Comparison of ENCODE assay signal across 3 cellular contexts in the genomic region with DNA sequence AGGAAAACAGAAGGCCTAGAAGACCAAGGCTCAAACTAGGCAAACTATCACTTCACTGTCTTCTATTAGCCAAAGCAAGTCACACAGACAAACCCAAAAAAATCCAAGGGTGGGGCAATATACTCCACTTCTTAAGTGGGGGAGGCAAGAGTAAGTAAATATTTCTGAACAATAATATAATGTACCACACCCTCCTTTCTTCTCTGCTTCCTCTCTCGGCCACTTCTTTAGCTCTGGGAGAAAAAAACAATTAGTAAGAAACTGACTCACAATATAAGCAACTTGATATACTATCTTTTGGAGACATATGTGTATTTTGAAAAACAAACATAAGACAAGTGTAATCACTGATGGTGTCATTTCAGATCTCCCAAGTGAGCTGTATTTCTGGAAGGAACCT.
TF ChIP-seq lines count a peak whose summit lies in the region.

No MANE protein-coding gene starts in this region.

TF ChIP-seq in A549, 52 proteins besides CTCF, POLR2A, EP300 and RAD21:
- TF ChIP-seq HEYL (CRISPR knock-in tag; IDR thresholded peaks at IDR 0.05) (no peak), BHLHE40 (IDR thresholded peaks at IDR 0.05; ENCODE audit: low read depth, low read length) (no peak), ZNF302 (CRISPR knock-in tag; IDR thresholded peaks at IDR 0.05) (no peak), RCOR1 (IDR thresholded peaks at IDR 0.05; ENCODE audit: low read depth, low read length) (no peak), GATA3 (IDR thresholded peaks at IDR 0.05; ENCODE audit: borderline replicate concordance) (no peak)
- TF ChIP-seq, protein P1, sequence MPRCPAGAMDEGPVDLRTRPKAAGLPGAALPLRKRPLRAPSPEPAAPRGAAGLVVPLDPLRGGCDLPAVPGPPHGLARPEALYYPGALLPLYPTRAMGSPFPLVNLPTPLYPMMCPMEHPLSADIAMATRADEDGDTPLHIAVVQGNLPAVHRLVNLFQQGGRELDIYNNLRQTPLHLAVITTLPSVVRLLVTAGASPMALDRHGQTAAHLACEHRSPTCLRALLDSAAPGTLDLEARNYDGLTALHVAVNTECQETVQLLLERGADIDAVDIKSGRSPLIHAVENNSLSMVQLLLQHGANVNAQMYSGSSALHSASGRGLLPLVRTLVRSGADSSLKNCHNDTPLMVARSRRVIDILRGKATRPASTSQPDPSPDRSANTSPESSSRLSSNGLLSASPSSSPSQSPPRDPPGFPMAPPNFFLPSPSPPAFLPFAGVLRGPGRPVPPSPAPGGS (IDR thresholded peaks at IDR 0.05), result no peak
TF ChIP-seq in A549: peak in this region for 0.

TF ChIP-seq in HepG2, 621 proteins besides CTCF, POLR2A, EP300 and RAD21:
- TF ChIP-seq ZMYM2 (CRISPR knock-in tag; IDR thresholded peaks at IDR 0.05) (no peak), ZNF616 (CRISPR knock-in tag; IDR thresholded peaks at IDR 0.05; ENCODE audit: low read depth) (no peak), MATR3 (CRISPR knock-in tag; IDR thresholded peaks at IDR 0.05) (no peak), ZNF772 (CRISPR knock-in tag; IDR thresholded peaks at IDR 0.05) (no peak), TAF1 (CRISPR knock-in tag; IDR thresholded peaks at IDR 0.05) (no peak), ZNF7 (CRISPR knock-in tag; IDR thresholded peaks at IDR 0.05) (no peak), ZNF253 (CRISPR knock-in tag; IDR thresholded peaks at IDR 0.05; ENCODE audit: borderline replicate concordance) (no peak), PHF5A (CRISPR knock-in tag; IDR thresholded peaks at IDR 0.05; ENCODE audit: low read depth, unreplicated experiment) (no peak), ZNF790 (CRISPR knock-in tag; IDR thresholded peaks at IDR 0.05; ENCODE audit: borderline replicate concordance) (no peak), SRSF4 (IDR thresholded peaks at IDR 0.05; ENCODE audit: low read depth, low read length, poor library complexity, severe bottlenecking) (no peak), REXO4 (CRISPR knock-in tag; IDR thresholded peaks at IDR 0.05; ENCODE audit: borderline replicate concordance) (no peak), TCF12 (IDR thresholded peaks at IDR 0.05) (no peak), TCF12 (CRISPR knock-in tag; IDR thresholded peaks at IDR 0.05) (no peak), HMG20A (CRISPR knock-in tag; IDR thresholded peaks at IDR 0.05; ENCODE audit: borderline replicate concordance) (no peak), POLR2AphosphoS2 (IDR thresholded peaks at IDR 0.05; ENCODE audit: low read depth, low read length) (no peak), SMARCE1 (IDR thresholded peaks at IDR 0.05; ENCODE audit: borderline replicate concordance) (no peak)
- TF ChIP-seq, protein P2, sequence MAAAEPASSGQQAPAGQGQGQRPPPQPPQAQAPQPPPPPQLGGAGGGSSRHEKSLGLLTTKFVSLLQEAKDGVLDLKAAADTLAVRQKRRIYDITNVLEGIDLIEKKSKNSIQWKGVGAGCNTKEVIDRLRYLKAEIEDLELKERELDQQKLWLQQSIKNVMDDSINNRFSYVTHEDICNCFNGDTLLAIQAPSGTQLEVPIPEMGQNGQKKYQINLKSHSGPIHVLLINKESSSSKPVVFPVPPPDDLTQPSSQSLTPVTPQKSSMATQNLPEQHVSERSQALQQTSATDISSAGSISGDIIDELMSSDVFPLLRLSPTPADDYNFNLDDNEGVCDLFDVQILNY (CRISPR knock-in tag; conservative IDR thresholded peaks at IDR 0.05), result no peak
- TF ChIP-seq, protein P3, sequence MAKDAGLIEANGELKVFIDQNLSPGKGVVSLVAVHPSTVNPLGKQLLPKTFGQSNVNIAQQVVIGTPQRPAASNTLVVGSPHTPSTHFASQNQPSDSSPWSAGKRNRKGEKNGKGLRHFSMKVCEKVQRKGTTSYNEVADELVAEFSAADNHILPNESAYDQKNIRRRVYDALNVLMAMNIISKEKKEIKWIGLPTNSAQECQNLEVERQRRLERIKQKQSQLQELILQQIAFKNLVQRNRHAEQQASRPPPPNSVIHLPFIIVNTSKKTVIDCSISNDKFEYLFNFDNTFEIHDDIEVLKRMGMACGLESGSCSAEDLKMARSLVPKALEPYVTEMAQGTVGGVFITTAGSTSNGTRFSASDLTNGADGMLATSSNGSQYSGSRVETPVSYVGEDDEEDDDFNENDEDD (CRISPR knock-in tag; IDR thresholded peaks at IDR 0.05; ENCODE audit: borderline replicate concordance), result no peak

TF ChIP-seq in WTC11, 78 proteins besides CTCF, POLR2A, EP300 and RAD21:
- TF ChIP-seq SOX15 (CRISPR knock-in tag; IDR thresholded peaks at IDR 0.05) (no peak), IRF2 (CRISPR knock-in tag; IDR thresholded peaks at IDR 0.05; ENCODE audit: borderline replicate concordance, low read depth) (no peak), RELA (CRISPR knock-in tag; IDR thresholded peaks at IDR 0.05; ENCODE audit: borderline replicate concordance) (no peak), MXD4 (CRISPR knock-in tag; IDR thresholded peaks at IDR 0.05; ENCODE audit: borderline replicate concordance) (no peak), TEAD4 (CRISPR knock-in tag; IDR thresholded peaks at IDR 0.05) (no peak), ZNF416 (CRISPR knock-in tag; IDR thresholded peaks at IDR 0.05) (no peak), NFE2L1 (CRISPR knock-in tag; IDR thresholded peaks at IDR 0.05) (no peak), TP53 (CRISPR knock-in tag; IDR thresholded peaks at IDR 0.05) (no peak), GABPB1 (CRISPR knock-in tag; IDR thresholded peaks at IDR 0.05) (no peak), ZNF232 (CRISPR knock-in tag; IDR thresholded peaks at IDR 0.05) (no peak), GTF2I (CRISPR knock-in tag; conservative IDR thresholded peaks at IDR 0.05) (no peak)
- TF ChIP-seq, protein P4, sequence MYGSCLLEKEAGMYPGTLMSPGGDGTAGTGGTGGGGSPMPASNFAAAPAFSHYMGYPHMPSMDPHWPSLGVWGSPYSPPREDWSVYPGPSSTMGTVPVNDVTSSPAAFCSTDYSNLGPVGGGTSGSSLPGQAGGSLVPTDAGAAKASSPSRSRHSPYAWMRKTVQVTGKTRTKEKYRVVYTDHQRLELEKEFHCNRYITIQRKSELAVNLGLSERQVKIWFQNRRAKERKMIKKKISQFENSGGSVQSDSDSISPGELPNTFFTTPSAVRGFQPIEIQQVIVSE (CRISPR knock-in tag; IDR thresholded peaks at IDR 0.05; ENCODE audit: borderline replicate concordance), result no peak
- TF ChIP-seq, protein P5, sequence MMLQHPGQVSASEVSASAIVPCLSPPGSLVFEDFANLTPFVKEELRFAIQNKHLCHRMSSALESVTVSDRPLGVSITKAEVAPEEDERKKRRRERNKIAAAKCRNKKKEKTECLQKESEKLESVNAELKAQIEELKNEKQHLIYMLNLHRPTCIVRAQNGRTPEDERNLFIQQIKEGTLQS (CRISPR knock-in tag; conservative IDR thresholded peaks at IDR 0.05), result no peak
- TF ChIP-seq, protein P6, sequence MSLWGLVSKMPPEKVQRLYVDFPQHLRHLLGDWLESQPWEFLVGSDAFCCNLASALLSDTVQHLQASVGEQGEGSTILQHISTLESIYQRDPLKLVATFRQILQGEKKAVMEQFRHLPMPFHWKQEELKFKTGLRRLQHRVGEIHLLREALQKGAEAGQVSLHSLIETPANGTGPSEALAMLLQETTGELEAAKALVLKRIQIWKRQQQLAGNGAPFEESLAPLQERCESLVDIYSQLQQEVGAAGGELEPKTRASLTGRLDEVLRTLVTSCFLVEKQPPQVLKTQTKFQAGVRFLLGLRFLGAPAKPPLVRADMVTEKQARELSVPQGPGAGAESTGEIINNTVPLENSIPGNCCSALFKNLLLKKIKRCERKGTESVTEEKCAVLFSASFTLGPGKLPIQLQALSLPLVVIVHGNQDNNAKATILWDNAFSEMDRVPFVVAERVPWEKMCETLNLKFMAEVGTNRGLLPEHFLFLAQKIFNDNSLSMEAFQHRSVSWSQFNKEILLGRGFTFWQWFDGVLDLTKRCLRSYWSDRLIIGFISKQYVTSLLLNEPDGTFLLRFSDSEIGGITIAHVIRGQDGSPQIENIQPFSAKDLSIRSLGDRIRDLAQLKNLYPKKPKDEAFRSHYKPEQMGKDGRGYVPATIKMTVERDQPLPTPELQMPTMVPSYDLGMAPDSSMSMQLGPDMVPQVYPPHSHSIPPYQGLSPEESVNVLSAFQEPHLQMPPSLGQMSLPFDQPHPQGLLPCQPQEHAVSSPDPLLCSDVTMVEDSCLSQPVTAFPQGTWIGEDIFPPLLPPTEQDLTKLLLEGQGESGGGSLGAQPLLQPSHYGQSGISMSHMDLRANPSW (CRISPR knock-in tag; conservative IDR thresholded peaks at IDR 0.05; ENCODE audit: low read depth), result no peak
- TF ChIP-seq, protein P7, sequence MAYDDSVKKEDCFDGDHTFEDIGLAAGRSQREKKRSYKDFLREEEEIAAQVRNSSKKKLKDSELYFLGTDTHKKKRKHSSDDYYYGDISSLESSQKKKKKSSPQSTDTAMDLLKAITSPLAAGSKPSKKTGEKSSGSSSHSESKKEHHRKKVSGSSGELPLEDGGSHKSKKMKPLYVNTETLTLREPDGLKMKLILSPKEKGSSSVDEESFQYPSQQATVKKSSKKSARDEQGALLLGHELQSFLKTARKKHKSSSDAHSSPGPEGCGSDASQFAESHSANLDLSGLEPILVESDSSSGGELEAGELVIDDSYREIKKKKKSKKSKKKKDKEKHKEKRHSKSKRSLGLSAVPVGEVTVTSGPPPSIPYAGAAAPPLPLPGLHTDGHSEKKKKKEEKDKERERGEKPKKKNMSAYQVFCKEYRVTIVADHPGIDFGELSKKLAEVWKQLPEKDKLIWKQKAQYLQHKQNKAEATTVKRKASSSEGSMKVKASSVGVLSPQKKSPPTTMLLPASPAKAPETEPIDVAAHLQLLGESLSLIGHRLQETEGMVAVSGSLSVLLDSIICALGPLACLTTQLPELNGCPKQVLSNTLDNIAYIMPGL (CRISPR knock-in tag; IDR thresholded peaks at IDR 0.05), result no peak
- TF ChIP-seq, protein P8, sequence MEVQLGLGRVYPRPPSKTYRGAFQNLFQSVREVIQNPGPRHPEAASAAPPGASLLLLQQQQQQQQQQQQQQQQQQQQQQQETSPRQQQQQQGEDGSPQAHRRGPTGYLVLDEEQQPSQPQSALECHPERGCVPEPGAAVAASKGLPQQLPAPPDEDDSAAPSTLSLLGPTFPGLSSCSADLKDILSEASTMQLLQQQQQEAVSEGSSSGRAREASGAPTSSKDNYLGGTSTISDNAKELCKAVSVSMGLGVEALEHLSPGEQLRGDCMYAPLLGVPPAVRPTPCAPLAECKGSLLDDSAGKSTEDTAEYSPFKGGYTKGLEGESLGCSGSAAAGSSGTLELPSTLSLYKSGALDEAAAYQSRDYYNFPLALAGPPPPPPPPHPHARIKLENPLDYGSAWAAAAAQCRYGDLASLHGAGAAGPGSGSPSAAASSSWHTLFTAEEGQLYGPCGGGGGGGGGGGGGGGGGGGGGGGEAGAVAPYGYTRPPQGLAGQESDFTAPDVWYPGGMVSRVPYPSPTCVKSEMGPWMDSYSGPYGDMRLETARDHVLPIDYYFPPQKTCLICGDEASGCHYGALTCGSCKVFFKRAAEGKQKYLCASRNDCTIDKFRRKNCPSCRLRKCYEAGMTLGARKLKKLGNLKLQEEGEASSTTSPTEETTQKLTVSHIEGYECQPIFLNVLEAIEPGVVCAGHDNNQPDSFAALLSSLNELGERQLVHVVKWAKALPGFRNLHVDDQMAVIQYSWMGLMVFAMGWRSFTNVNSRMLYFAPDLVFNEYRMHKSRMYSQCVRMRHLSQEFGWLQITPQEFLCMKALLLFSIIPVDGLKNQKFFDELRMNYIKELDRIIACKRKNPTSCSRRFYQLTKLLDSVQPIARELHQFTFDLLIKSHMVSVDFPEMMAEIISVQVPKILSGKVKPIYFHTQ (CRISPR knock-in tag; IDR thresholded peaks at IDR 0.05), result no peak
- TF ChIP-seq, protein P9, sequence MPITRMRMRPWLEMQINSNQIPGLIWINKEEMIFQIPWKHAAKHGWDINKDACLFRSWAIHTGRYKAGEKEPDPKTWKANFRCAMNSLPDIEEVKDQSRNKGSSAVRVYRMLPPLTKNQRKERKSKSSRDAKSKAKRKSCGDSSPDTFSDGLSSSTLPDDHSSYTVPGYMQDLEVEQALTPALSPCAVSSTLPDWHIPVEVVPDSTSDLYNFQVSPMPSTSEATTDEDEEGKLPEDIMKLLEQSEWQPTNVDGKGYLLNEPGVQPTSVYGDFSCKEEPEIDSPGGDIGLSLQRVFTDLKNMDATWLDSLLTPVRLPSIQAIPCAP (CRISPR knock-in tag; IDR thresholded peaks at IDR 0.05), result no peak
- TF ChIP-seq, protein P10, sequence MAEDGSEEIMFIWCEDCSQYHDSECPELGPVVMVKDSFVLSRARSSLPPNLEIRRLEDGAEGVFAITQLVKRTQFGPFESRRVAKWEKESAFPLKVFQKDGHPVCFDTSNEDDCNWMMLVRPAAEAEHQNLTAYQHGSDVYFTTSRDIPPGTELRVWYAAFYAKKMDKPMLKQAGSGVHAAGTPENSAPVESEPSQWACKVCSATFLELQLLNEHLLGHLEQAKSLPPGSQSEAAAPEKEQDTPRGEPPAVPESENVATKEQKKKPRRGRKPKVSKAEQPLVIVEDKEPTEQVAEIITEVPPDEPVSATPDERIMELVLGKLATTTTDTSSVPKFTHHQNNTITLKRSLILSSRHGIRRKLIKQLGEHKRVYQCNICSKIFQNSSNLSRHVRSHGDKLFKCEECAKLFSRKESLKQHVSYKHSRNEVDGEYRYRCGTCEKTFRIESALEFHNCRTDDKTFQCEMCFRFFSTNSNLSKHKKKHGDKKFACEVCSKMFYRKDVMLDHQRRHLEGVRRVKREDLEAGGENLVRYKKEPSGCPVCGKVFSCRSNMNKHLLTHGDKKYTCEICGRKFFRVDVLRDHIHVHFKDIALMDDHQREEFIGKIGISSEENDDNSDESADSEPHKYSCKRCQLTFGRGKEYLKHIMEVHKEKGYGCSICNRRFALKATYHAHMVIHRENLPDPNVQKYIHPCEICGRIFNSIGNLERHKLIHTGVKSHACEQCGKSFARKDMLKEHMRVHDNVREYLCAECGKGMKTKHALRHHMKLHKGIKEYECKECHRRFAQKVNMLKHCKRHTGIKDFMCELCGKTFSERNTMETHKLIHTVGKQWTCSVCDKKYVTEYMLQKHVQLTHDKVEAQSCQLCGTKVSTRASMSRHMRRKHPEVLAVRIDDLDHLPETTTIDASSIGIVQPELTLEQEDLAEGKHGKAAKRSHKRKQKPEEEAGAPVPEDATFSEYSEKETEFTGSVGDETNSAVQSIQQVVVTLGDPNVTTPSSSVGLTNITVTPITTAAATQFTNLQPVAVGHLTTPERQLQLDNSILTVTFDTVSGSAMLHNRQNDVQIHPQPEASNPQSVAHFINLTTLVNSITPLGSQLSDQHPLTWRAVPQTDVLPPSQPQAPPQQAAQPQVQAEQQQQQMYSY (CRISPR knock-in tag; IDR thresholded peaks at IDR 0.05), result no peak
- TF ChIP-seq, protein P11, sequence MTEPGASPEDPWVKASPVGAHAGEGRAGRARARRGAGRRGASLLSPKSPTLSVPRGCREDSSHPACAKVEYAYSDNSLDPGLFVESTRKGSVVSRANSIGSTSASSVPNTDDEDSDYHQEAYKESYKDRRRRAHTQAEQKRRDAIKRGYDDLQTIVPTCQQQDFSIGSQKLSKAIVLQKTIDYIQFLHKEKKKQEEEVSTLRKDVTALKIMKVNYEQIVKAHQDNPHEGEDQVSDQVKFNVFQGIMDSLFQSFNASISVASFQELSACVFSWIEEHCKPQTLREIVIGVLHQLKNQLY (CRISPR knock-in tag; IDR thresholded peaks at IDR 0.05), result no peak
- TF ChIP-seq, protein P12, sequence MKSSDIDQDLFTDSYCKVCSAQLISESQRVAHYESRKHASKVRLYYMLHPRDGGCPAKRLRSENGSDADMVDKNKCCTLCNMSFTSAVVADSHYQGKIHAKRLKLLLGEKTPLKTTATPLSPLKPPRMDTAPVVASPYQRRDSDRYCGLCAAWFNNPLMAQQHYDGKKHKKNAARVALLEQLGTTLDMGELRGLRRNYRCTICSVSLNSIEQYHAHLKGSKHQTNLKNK (CRISPR knock-in tag; IDR thresholded peaks at IDR 0.05), result no peak
